Comparison of ENCODE assay signal across 21 cellular contexts in the genomic region with DNA sequence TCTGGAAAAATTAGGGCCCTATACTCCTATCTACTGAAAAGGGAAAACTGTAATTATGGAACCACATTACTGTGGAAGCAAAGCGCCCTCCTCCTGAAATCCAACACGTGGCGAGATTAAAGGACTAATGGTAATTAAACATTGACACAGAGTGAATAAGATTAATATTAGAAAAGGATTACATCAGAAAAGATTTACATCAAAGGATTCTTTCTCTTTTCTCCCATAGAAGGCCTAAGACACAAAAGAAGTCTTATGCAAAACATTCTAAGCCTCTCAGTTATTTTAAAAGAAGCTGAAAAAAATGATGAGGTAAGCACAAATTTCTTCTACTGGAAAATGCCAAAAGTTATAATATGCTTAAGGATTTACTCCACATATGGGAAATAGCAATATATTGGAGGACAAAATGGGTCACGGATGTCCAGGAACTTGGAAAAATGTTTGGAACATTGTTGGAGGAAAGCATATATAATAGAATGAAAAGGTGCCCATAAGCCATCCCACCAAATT.
DNase-seq lines count a peak whose midpoint lies in the region; ATAC-seq, FAIRE-seq and TF ChIP-seq lines count a peak whose summit lies in the region.
"Had no signal": no experiment of that assay in that cellular context is flagged by ENCODE, and none has a peak within 500 bp of the region (broad histone marks: within the 10 kb centered on the region; RNA-seq: fewer than 3 reads in every experiment).

No MANE protein-coding gene starts in this region.

- H4K20me1 ChIP-seq in neural progenitor cell (ENCODE audit: low read depth) = no peaks in the 10 kb centered on the region

- H3K4me3 ChIP-seq in A549 (no peak overlapping the region), HAP-1 (no peak overlapping the region), neural progenitor cell (no peak overlapping the region)

- no peaks in the 10 kb centered on the region for H3K4me1 ChIP-seq in A549
- peaks cover 27% of the 10 kb centered on the region for H3K4me1 ChIP-seq in HAP-1
- H3K4me1 ChIP-seq in neural progenitor cell = peaks cover 27% of the 10 kb centered on the region

- peaks cover 19% of the 10 kb centered on the region for H3K79me2 ChIP-seq in neural progenitor cell (ENCODE audit: low read depth)

- ATAC-seq in A549 = no peak
- ATAC-seq in HG02610 (IDR thresholded peaks at IDR 0.05; ENCODE audit: unreplicated experiment) = no peak
- ATAC-seq in activated CD8-positive, alpha-beta T cell treated with anti-CD3 and anti-CD28 coated beads, Interleukin-2, amount 10 ng/mL, durations not matched to agents 7 days and 5 days = no peak

- in situ Hi-C loops in HAP-1 (cut with MboI; ENCODE audit: low sequenced_read_pairs) = no loop called here

- H3K36me3 ChIP-seq in HAP-1 (replicated peaks) (no peaks in the 10 kb centered on the region), neural progenitor cell (no peaks in the 10 kb centered on the region)

- no peak overlapping the region for H3K27ac ChIP-seq in A549
- H3K27ac ChIP-seq in neural progenitor cell = peak overlapping the region; percentile 65

- peak overlapping the region; percentile 7 for H3K27ac Mint-ChIP-seq in neural progenitor cell
- H3K27ac Mint-ChIP-seq in mesothelial cell of epicardium = no peak overlapping the region
- H3K27ac Mint-ChIP-seq in activated CD8-positive, alpha-beta T cell treated with anti-CD3 and anti-CD28 coated beads, Interleukin-2, amount 10 ng/mL, durations not matched to agents 7 days and 5 days = no peak overlapping the region
- H3K27ac Mint-ChIP-seq: CD4-positive, alpha-beta memory T cell; HFFc6 had no signal

- POLR2A ChIA-PET in A549 (lab: Yijun Ruan, JAX) = no interaction called here
- POLR2A ChIA-PET in activated CD8-positive, alpha-beta T cell treated with anti-CD3 and anti-CD28 coated beads, Interleukin-2, amount 10 ng/mL, durations not matched to agents 7 days and 5 days (lab: Charles Lee) = no interaction called here

- H2AFZ ChIP-seq in neural progenitor cell (replicated peaks) = no peak overlapping the region

- peaks cover 8% of the 10 kb centered on the region for H3K4me1 Mint-ChIP-seq in neural progenitor cell
- H3K4me1 Mint-ChIP-seq in mesothelial cell of epicardium = no peaks in the 10 kb centered on the region
- no peaks in the 10 kb centered on the region for H3K4me1 Mint-ChIP-seq in activated CD8-positive, alpha-beta T cell treated with anti-CD3 and anti-CD28 coated beads, Interleukin-2, amount 10 ng/mL, durations not matched to agents 7 days and 5 days (ENCODE audit: low read depth)
- H3K4me1 Mint-ChIP-seq: CD4-positive, alpha-beta memory T cell had no signal

- H3K4me2 ChIP-seq in A549 (no peak overlapping the region), neural progenitor cell (peak overlapping the region; percentile 13)

- no peak for TF ChIP-seq POLR2A in A549 (IDR thresholded peaks at IDR 0.05; ENCODE audit: low read length)

- TF ChIP-seq CTCF in A549 (IDR thresholded peaks at IDR 0.05) (no peak), neural progenitor cell (IDR thresholded peaks at IDR 0.05) (no peak), mesothelial cell of epicardium (IDR thresholded peaks at IDR 0.05; ENCODE audit: unreplicated experiment) (no peak)

- H3K27me3 ChIP-seq in HAP-1 (ENCODE audit: low read depth) (no peaks in the 10 kb centered on the region), neural progenitor cell (no peaks in the 10 kb centered on the region)

- H3K9ac ChIP-seq in neural progenitor cell = no peak overlapping the region

- H3K36me3 Mint-ChIP-seq in neural progenitor cell = peaks cover 2% of the 10 kb centered on the region
- no peaks in the 10 kb centered on the region for H3K36me3 Mint-ChIP-seq in mesothelial cell of epicardium
- no peaks in the 10 kb centered on the region for H3K36me3 Mint-ChIP-seq in activated CD8-positive, alpha-beta T cell treated with anti-CD3 and anti-CD28 coated beads, Interleukin-2, amount 10 ng/mL, durations not matched to agents 7 days and 5 days (ENCODE audit: low read depth)
- H3K36me3 Mint-ChIP-seq: CD4-positive, alpha-beta memory T cell had no signal

- H3K9me3 Mint-ChIP-seq in neural progenitor cell (no peaks in the 10 kb centered on the region), mesothelial cell of epicardium (no peaks in the 10 kb centered on the region)
- H3K9me3 Mint-ChIP-seq in activated CD8-positive, alpha-beta T cell treated with anti-CD3 and anti-CD28 coated beads, Interleukin-2, amount 10 ng/mL, durations not matched to agents 7 days and 5 days (ENCODE audit: insufficient read depth) = no peaks in the 10 kb centered on the region
- H3K9me3 Mint-ChIP-seq: H9, HFFc6 had no signal

- CTCF ChIA-PET in A549 (lab: Yijun Ruan, JAX) = interaction anchor here (1.2 kb wide), 1 partner anchor 31 kb away, joined by 3 read pairs; no protein-coding TSS in a partner anchor
- CTCF ChIA-PET in activated CD8-positive, alpha-beta T cell treated with anti-CD3 and anti-CD28 coated beads, Interleukin-2, amount 10 ng/mL, durations not matched to agents 7 days and 5 days (lab: Charles Lee) = no interaction called here

- H3F3A ChIP-seq in neural progenitor cell (ENCODE audit: low read depth) = peaks cover 26% of the 10 kb centered on the region

- H3K9me3 ChIP-seq in A549 (no peaks in the 10 kb centered on the region), HAP-1 (no peaks in the 10 kb centered on the region), neural progenitor cell (ENCODE audit: low read depth) (no peaks in the 10 kb centered on the region)

- no peak for TF ChIP-seq RAD21 in A549 (conservative IDR thresholded peaks at IDR 0.05 in 1 of 2, IDR thresholded peaks at IDR 0.05 in 1 of 2)

- no peak for DNase-seq in A549 (ENCODE audit: low read depth in 1 of 2, low spot score in 1 of 2)
- DNase-seq in HAP-1 (ENCODE audit: low spot score in 2 of 2) = peak; percentile 35 to 89
- DNase-seq in NCI-H82 treated with DMSO at 0.1 percent for 48 hours (lab: John Stamatoyannopoulos, UW; ENCODE audit: unreplicated experiment) = peak; percentile 53
- no peak for DNase-seq in neural progenitor cell (ENCODE audit: low spot score)
- no peak for DNase-seq in DMS 273 treated with DMSO at 0.1 percent for 48 hours (lab: John Stamatoyannopoulos, UW)
- no peak for DNase-seq in mesothelial cell of epicardium (ENCODE audit: low spot score in 2 of 2, unreplicated experiment in 2 of 2)
- DNase-seq in activated CD8-positive, alpha-beta T cell treated with anti-CD3 and anti-CD28 coated beads, Interleukin-2, amount 10 ng/mL, durations not matched to agents 7 days and 5 days = no peak
- DNase-seq: 8988T; C1 segment of cervical spinal cord; Calu3; CD4-positive, alpha-beta memory T cell; COR-L47; DMS153; DND-41; GOT3; H9; HFFc6 had no signal

- no peaks in the 10 kb centered on the region for H3K27me3 Mint-ChIP-seq in neural progenitor cell (ENCODE audit: insufficient read depth, low read depth)
- no peaks in the 10 kb centered on the region for H3K27me3 Mint-ChIP-seq in mesothelial cell of epicardium (ENCODE audit: low read depth)
- H3K27me3 Mint-ChIP-seq in activated CD8-positive, alpha-beta T cell treated with anti-CD3 and anti-CD28 coated beads, Interleukin-2, amount 10 ng/mL, durations not matched to agents 7 days and 5 days (ENCODE audit: low read depth) = peaks cover 2% of the 10 kb centered on the region

- no peak for TF ChIP-seq EP300 in A549 (IDR thresholded peaks at IDR 0.05)

- 24% methylated on average over 4 of the region's 4 CpGs for WGBS in A549 (ENCODE audit: missing lambda C conversion rate)

- H3K4me3 Mint-ChIP-seq in neural progenitor cell (no peak overlapping the region), mesothelial cell of epicardium (no peak overlapping the region)
- H3K4me3 Mint-ChIP-seq in activated CD8-positive, alpha-beta T cell treated with anti-CD3 and anti-CD28 coated beads, Interleukin-2, amount 10 ng/mL, durations not matched to agents 7 days and 5 days = no peak overlapping the region
- H3K4me3 Mint-ChIP-seq: CD4-positive, alpha-beta memory T cell; H9; HFFc6 had no signal

- no peak for FAIRE-seq in A549 (lab: Jason Lieb, UNC)
- FAIRE-seq: G401.6, GM12892, GM19239 had no signal

TF ChIP-seq in A549, 52 proteins besides CTCF, POLR2A, EP300 and RAD21:
- peak; percentile 95 for TF ChIP-seq MAFK (IDR thresholded peaks at IDR 0.05; ENCODE audit: partially characterized antibody)
- no peak for TF ChIP-seq HEYL (CRISPR knock-in tag; IDR thresholded peaks at IDR 0.05)

Comparison
In these comparisons a context has a peak if more than half of its experiments do, and no peak if none do; other contexts are left out.
1. DNase-seq: peak in HAP-1 (2 of 2) and NCI-H82 treated with DMSO at 0.1 percent for 48 hours (single experiment); none in A549 (0 of 2), neural progenitor cell (single experiment), DMS 273 treated with DMSO at 0.1 percent for 48 hours (single experiment), mesothelial cell of epicardium (0 of 2) and activated CD8-positive, alpha-beta T cell treated with anti-CD3 and anti-CD28 coated beads, Interleukin-2, amount 10 ng/mL, durations not matched to agents 7 days and 5 days (single experiment).